ENCODE assay signal across 9 cellular contexts in genomic region chr4:13657016-13657415, GRCh38. TPM values are rescaled to one million over a fixed set of nuclear protein-coding genes. Genes with fewer than 3 reads are reported as not detected.
A peak's percentile ranks its signal among the peaks of the same experiment; 100 is the strongest.
DNase-seq lines count a peak whose midpoint lies in the region; TF ChIP-seq lines count a peak whose summit lies in the region.
"Had no signal": no experiment of that assay in that cellular context is flagged by ENCODE, and none has a peak within 500 bp of the region (broad histone marks: within the 10 kb centered on the region; RNA-seq: fewer than 3 reads in every experiment).

No MANE protein-coding gene starts in this region.

- TF ChIP-seq CTCF in breast epithelium (IDR thresholded peaks at IDR 0.05) = no peak
- TF ChIP-seq CTCF in nephron (IDR thresholded peaks at IDR 0.05; ENCODE audit: unreplicated experiment in 3 of 3) = no peak

- peaks cover 7% of the 10 kb centered on the region for H3K4me1 ChIP-seq in CD4-positive, alpha-beta memory T cell (ENCODE audit: insufficient read depth, low read length)
- no peaks in the 10 kb centered on the region for H3K4me1 ChIP-seq in breast epithelium

- TF ChIP-seq POLR2A in breast epithelium (IDR thresholded peaks at IDR 0.05) = no peak

- intact Hi-C loops in CD4-positive, alpha-beta memory T cell (cut with micrococcal nuclease) = loop anchor here (2.0 kb wide), 1 partner anchor 598 kb away; no protein-coding TSS in a partner anchor
- intact Hi-C loops in breast epithelium (cut with DNase I; ENCODE audit: low total_unique reads) = no loop called here

- CTCF ChIA-PET in CD4-positive, alpha-beta memory T cell (lab: Charles Lee; ENCODE audit: partially characterized antibody) = interaction anchor here (0.6 to 5.3 kb wide), 10 partner anchors 12 to 1800 kb away, joined by 3 to 74 read pairs (median 8); partner anchors contain the start of gene BOD1L1

- H3K4me1 Mint-ChIP-seq in CD4-positive, alpha-beta memory T cell = peaks cover 8 to 19% (median 11%) of the 10 kb centered on the region in 4 donors
- H3K4me1 Mint-ChIP-seq in IgD-negative memory B cell = peaks cover 4 to 13% (median 10%) of the 10 kb centered on the region in 3 donors
- peaks cover 5% of the 10 kb centered on the region for H3K4me1 Mint-ChIP-seq in nephron

- H3K36me3 ChIP-seq in CD4-positive, alpha-beta memory T cell (ENCODE audit: insufficient read depth, low read length) = no peaks in the 10 kb centered on the region
- no peaks in the 10 kb centered on the region for H3K36me3 ChIP-seq in breast epithelium

- POLR2A ChIA-PET in CD4-positive, alpha-beta memory T cell (lab: Charles Lee; ENCODE audit: partially characterized antibody) = interaction anchor here (0.9 to 1.2 kb wide), 2 partner anchors 9 to 29 kb away, joined by 3 to 5 read pairs; partner anchors contain the start of gene BOD1L1

- H3K9me3 ChIP-seq in CD4-positive, alpha-beta memory T cell (ENCODE audit: control insufficient read depth in 1 of 2, low read length in 2 of 2) = no peaks in the 10 kb centered on the region
- no peaks in the 10 kb centered on the region for H3K9me3 ChIP-seq in breast epithelium

- H3K27ac ChIP-seq in CD4-positive, alpha-beta memory T cell (ENCODE audit: low read depth, low read length) = no peak overlapping the region
- no peak overlapping the region for H3K27ac ChIP-seq in breast epithelium

- no peaks in the 10 kb centered on the region for H3K27me3 ChIP-seq in CD4-positive, alpha-beta memory T cell (ENCODE audit: insufficient read depth, low read length)
- H3K27me3 ChIP-seq in breast epithelium = no peaks in the 10 kb centered on the region

- DNase-seq in CD4-positive, alpha-beta memory T cell = no peak
- DNase-seq in breast epithelium (ENCODE audit: low spot score in 2 of 2) = no peak
- DNase-seq in AG08395 (ENCODE audit: low spot score) = no peak
- DNase-seq in NCI-H187 (lab: John Stamatoyannopoulos, UW) = no peak
- DNase-seq in D341Med (ENCODE audit: low spot score) = no peak
- no peak for DNase-seq in putamen (ENCODE audit: low spot score)

- H3K27ac Mint-ChIP-seq in CD4-positive, alpha-beta memory T cell = peak overlapping the region in 6 of 7 donors; percentile 8 to 87 (median 66)
- H3K27ac Mint-ChIP-seq in IgD-negative memory B cell (peak overlapping the region in 2 of 3 donors; percentile 23 to 43), nephron (peak overlapping the region in 2 of 3 experiments; percentile 10 to 41)

- H3K36me3 Mint-ChIP-seq in CD4-positive, alpha-beta memory T cell = no peaks in the 10 kb centered on the region
- peaks cover 2% of the 10 kb centered on the region for H3K36me3 Mint-ChIP-seq in IgD-negative memory B cell
- H3K36me3 Mint-ChIP-seq in nephron (ENCODE audit: low read depth) = no peaks in the 10 kb centered on the region

- H3K27me3 Mint-ChIP-seq in CD4-positive, alpha-beta memory T cell = peaks cover 0 to 5% of the 10 kb centered on the region in 2 donors
- H3K27me3 Mint-ChIP-seq in IgD-negative memory B cell (no peaks in the 10 kb centered on the region), nephron (ENCODE audit: low read depth) (peaks cover 4% of the 10 kb centered on the region)

- H3K9me3 Mint-ChIP-seq in CD4-positive, alpha-beta memory T cell = no peaks in the 10 kb centered on the region
- H3K9me3 Mint-ChIP-seq in IgD-negative memory B cell = no peaks in the 10 kb centered on the region
- H3K9me3 Mint-ChIP-seq in nephron = peaks cover 4% of the 10 kb centered on the region

- peak overlapping the region in 1 of 2 donors; percentile 26 for H3K4me3 ChIP-seq in CD4-positive, alpha-beta memory T cell (ENCODE audit: low read length in 2 of 2)
- peak overlapping the region; percentile 9 to 43 (median 23) for H3K4me3 ChIP-seq in breast epithelium
- H3K4me3 ChIP-seq: K562 had no signal

- H3K4me3 Mint-ChIP-seq in CD4-positive, alpha-beta memory T cell = peak overlapping the region; percentile 17 to 87 (median 80)
- H3K4me3 Mint-ChIP-seq in IgD-negative memory B cell (peak overlapping the region; percentile 80 to 92 (median 86)), nephron (peak overlapping the region; percentile 16 to 71 (median 44))

RNA-seq across cellular contexts. Expression of gene BOD1L1, which starts 29.5 kb away (rescaled TPM):
- 10 to 100 TPM; 67.8 to 72.3 TPM for total RNA-seq in CD4-positive, alpha-beta memory T cell
- 1 to 10 TPM in 1 of 2 donors, under 1 TPM in 1; 0.86 to 6.7 TPM for polyA plus RNA-seq in CD4-positive, alpha-beta memory T cell
- polyA plus RNA-seq in IgD-negative memory B cell = 6.5 TPM
- 10 to 100 TPM; 49.0 to 68.3 (median 56.0) TPM for total RNA-seq in breast epithelium
